ENCODE assay signal across 14 cellular contexts in genomic region chr16:11676799-11677198, GRCh38. TPM values are rescaled to one million over a fixed set of nuclear protein-coding genes. Genes with fewer than 3 reads are reported as not detected.
DNase-seq lines count a peak whose midpoint lies in the region; ATAC-seq, FAIRE-seq and TF ChIP-seq lines count a peak whose summit lies in the region.
"Had no signal": no experiment of that assay in that cellular context is flagged by ENCODE, and none has a peak within 500 bp of the region (broad histone marks: within the 10 kb centered on the region; RNA-seq: fewer than 3 reads in every experiment).

No MANE protein-coding gene starts in this region.

- H3K4me3 ChIP-seq in kidney (ENCODE audit: low read length in 2 of 2) (no peak overlapping the region), subcutaneous abdominal adipose tissue (ENCODE audit: low read depth in 1 of 5, low read length in 5 of 5) (no peak overlapping the region)
- H3K4me3 ChIP-seq: tibial artery had no signal

- H3K27ac Mint-ChIP-seq in activated naive CD4-positive, alpha-beta T cell treated with anti-CD3 and anti-CD28 coated beads for 36 hours, result peak overlapping the region; percentile 38
- peak overlapping the region in 1 of 2 donors; percentile 54 for H3K27ac Mint-ChIP-seq in activated naive CD4-positive, alpha-beta T cell treated with anti-CD3 and anti-CD28 coated beads, Interleukin-2, amount 50 U/mL, for 72 hours
- peak overlapping the region; percentile 37 for H3K27ac Mint-ChIP-seq in activated CD8-positive, alpha-beta T cell treated with anti-CD3 and anti-CD28 coated beads, Interleukin-2, amount 10 ng/mL, durations not matched to agents 7 days and 5 days

- no peaks in the 10 kb centered on the region for H3K27me3 ChIP-seq in subcutaneous abdominal adipose tissue (ENCODE audit: control insufficient read depth in 5 of 5, insufficient read depth in 4 of 5, low read length in 5 of 5)
- H3K27me3 ChIP-seq: tibial artery had no signal

- peaks cover 16% of the 10 kb centered on the region for H3K36me3 Mint-ChIP-seq in activated naive CD4-positive, alpha-beta T cell treated with anti-CD3 and anti-CD28 coated beads for 36 hours (ENCODE audit: low read depth)
- H3K36me3 Mint-ChIP-seq in activated naive CD4-positive, alpha-beta T cell treated with anti-CD3 and anti-CD28 coated beads, Interleukin-2, amount 50 U/mL, for 72 hours, result no peaks in the 10 kb centered on the region
- H3K36me3 Mint-ChIP-seq in activated CD8-positive, alpha-beta T cell treated with anti-CD3 and anti-CD28 coated beads, Interleukin-2, amount 10 ng/mL, durations not matched to agents 7 days and 5 days (ENCODE audit: low read depth), result peaks cover 55% of the 10 kb centered on the region

- POLR2A ChIA-PET in activated CD8-positive, alpha-beta T cell treated with anti-CD3 and anti-CD28 coated beads, Interleukin-2, amount 10 ng/mL, durations not matched to agents 7 days and 5 days (lab: Charles Lee), result interaction anchor here (1.0 kb wide), 1 partner anchor 9 kb away, joined by 3 read pairs; no protein-coding TSS in a partner anchor

- H3K9me3 ChIP-seq in kidney (ENCODE audit: control insufficient read depth in 1 of 2, low read length in 2 of 2), result no peaks in the 10 kb centered on the region
- H3K9me3 ChIP-seq in subcutaneous abdominal adipose tissue (ENCODE audit: control insufficient read depth in 5 of 5, low read length in 5 of 5), result no peaks in the 10 kb centered on the region
- H3K9me3 ChIP-seq: tibial artery had no signal

- no peak for DNase-seq in activated naive CD4-positive, alpha-beta T cell treated with anti-CD3 and anti-CD28 coated beads for 36 hours
- no peak for DNase-seq in activated naive CD4-positive, alpha-beta T cell treated with anti-CD3 and anti-CD28 coated beads, Interleukin-2, amount 50 U/mL, for 72 hours (ENCODE audit: low spot score in 2 of 2)
- DNase-seq in activated CD8-positive, alpha-beta T cell treated with anti-CD3 and anti-CD28 coated beads, Interleukin-2, amount 10 ng/mL, durations not matched to agents 7 days and 5 days, result no peak
- DNase-seq in kidney (no peak), NCI-H1930 (lab: John Stamatoyannopoulos, UW) (no peak), GM19238 (ENCODE audit: insufficient read length, low spot score) (no peak)
- DNase-seq: effector CD8-positive, alpha-beta T cell; midbrain; NCI-H2171 treated with DMSO at 0.1 percent for 48 hours had no signal

- H3K9ac ChIP-seq in kidney (ENCODE audit: low read length in 2 of 2), result peak overlapping the region in 1 of 2 donors; percentile 44
- H3K9ac ChIP-seq in subcutaneous abdominal adipose tissue (ENCODE audit: low read length in 5 of 5), result no peak overlapping the region

- H3K27ac ChIP-seq in kidney (ENCODE audit: low read depth in 2 of 2, low read length in 2 of 2) (peak overlapping the region; percentile 68 to 72), subcutaneous abdominal adipose tissue (ENCODE audit: low read depth, low read length) (peak overlapping the region; percentile 41)

- TF ChIP-seq CTCF in kidney (IDR thresholded peaks at IDR 0.05; ENCODE audit: borderline replicate concordance, extremely low read depth, insufficient read depth), result no peak

- no peak overlapping the region for H3K4me3 Mint-ChIP-seq in activated naive CD4-positive, alpha-beta T cell treated with anti-CD3 and anti-CD28 coated beads for 36 hours
- no peak overlapping the region for H3K4me3 Mint-ChIP-seq in activated CD8-positive, alpha-beta T cell treated with anti-CD3 and anti-CD28 coated beads, Interleukin-2, amount 10 ng/mL, durations not matched to agents 7 days and 5 days

- H3K36me3 ChIP-seq in kidney (ENCODE audit: control insufficient read depth in 1 of 2, insufficient read depth in 2 of 2, low read length in 2 of 2) (peaks cover 5 to 29% of the 10 kb centered on the region in 2 donors), subcutaneous abdominal adipose tissue (ENCODE audit: control insufficient read depth in 5 of 5, insufficient read depth in 5 of 5, low read length in 5 of 5) (peaks cover 3 to 68% (median 59%) of the 10 kb centered on the region in 5 donors)

- peaks cover 74% of the 10 kb centered on the region for H3K4me1 Mint-ChIP-seq in activated naive CD4-positive, alpha-beta T cell treated with anti-CD3 and anti-CD28 coated beads for 36 hours (ENCODE audit: low read depth)
- peaks cover 82% of the 10 kb centered on the region for H3K4me1 Mint-ChIP-seq in activated CD8-positive, alpha-beta T cell treated with anti-CD3 and anti-CD28 coated beads, Interleukin-2, amount 10 ng/mL, durations not matched to agents 7 days and 5 days (ENCODE audit: low read depth)

- no peak for FAIRE-seq in kidney (lab: Jason Lieb, UNC)
- FAIRE-seq: GM12892 had no signal

- no peaks in the 10 kb centered on the region for H3K27me3 Mint-ChIP-seq in activated naive CD4-positive, alpha-beta T cell treated with anti-CD3 and anti-CD28 coated beads for 36 hours (ENCODE audit: low read depth)
- H3K27me3 Mint-ChIP-seq in activated CD8-positive, alpha-beta T cell treated with anti-CD3 and anti-CD28 coated beads, Interleukin-2, amount 10 ng/mL, durations not matched to agents 7 days and 5 days (ENCODE audit: low read depth), result no peaks in the 10 kb centered on the region

- intact Hi-C loops in activated naive CD4-positive, alpha-beta T cell treated with anti-CD3 and anti-CD28 coated beads for 36 hours (cut with micrococcal nuclease), result no loop called here
- intact Hi-C loops in kidney (cut with DNase I), result no loop called here

- ATAC-seq in activated naive CD4-positive, alpha-beta T cell treated with anti-CD3 and anti-CD28 coated beads, Interleukin-2, amount 50 U/mL, for 72 hours, result no peak
- ATAC-seq in activated CD8-positive, alpha-beta T cell treated with anti-CD3 and anti-CD28 coated beads, Interleukin-2, amount 10 ng/mL, durations not matched to agents 7 days and 5 days, result no peak
- ATAC-seq in HG03196 (IDR thresholded peaks at IDR 0.05; ENCODE audit: unreplicated experiment), result no peak
- ATAC-seq: Panc1 had no signal

- no peaks in the 10 kb centered on the region for H3K9me3 Mint-ChIP-seq in activated naive CD4-positive, alpha-beta T cell treated with anti-CD3 and anti-CD28 coated beads for 36 hours
- no peaks in the 10 kb centered on the region for H3K9me3 Mint-ChIP-seq in activated naive CD4-positive, alpha-beta T cell treated with anti-CD3 and anti-CD28 coated beads, Interleukin-2, amount 50 U/mL, for 72 hours
- no peaks in the 10 kb centered on the region for H3K9me3 Mint-ChIP-seq in activated CD8-positive, alpha-beta T cell treated with anti-CD3 and anti-CD28 coated beads, Interleukin-2, amount 10 ng/mL, durations not matched to agents 7 days and 5 days (ENCODE audit: insufficient read depth)

- CTCF ChIA-PET in activated naive CD4-positive, alpha-beta T cell treated with anti-CD3 and anti-CD28 coated beads for 36 hours (lab: Charles Lee), result no interaction called here
- CTCF ChIA-PET in activated CD8-positive, alpha-beta T cell treated with anti-CD3 and anti-CD28 coated beads, Interleukin-2, amount 10 ng/mL, durations not matched to agents 7 days and 5 days (lab: Charles Lee), result interaction anchor here (1.1 kb wide), 1 partner anchor 39 kb away, joined by 3 read pairs; no protein-coding TSS in a partner anchor

- H3K4me1 ChIP-seq in kidney (ENCODE audit: control insufficient read depth in 1 of 2, insufficient read depth in 1 of 2, low read depth in 1 of 2, low read length in 2 of 2) (peaks cover 23 to 54% of the 10 kb centered on the region in 2 donors), subcutaneous abdominal adipose tissue (ENCODE audit: control insufficient read depth in 5 of 5, insufficient read depth in 5 of 5, low read length in 5 of 5) (peaks cover 9 to 81% (median 60%) of the 10 kb centered on the region in 5 donors)

RNA-seq across cellular contexts. Expression of gene SNN, which starts 8.5 kb away (rescaled TPM):
- total RNA-seq in activated naive CD4-positive, alpha-beta T cell treated with anti-CD3 and anti-CD28 coated beads for 36 hours, result 10 to 100 TPM; 12.0 to 13.6 TPM
- 10 to 100 TPM; 11.0 to 14.4 TPM for total RNA-seq in activated naive CD4-positive, alpha-beta T cell treated with anti-CD3 and anti-CD28 coated beads, Interleukin-2, amount 50 U/mL, for 72 hours
- 10 to 100 TPM; 27.3 to 28.9 TPM for total RNA-seq in activated CD8-positive, alpha-beta T cell treated with anti-CD3 and anti-CD28 coated beads, Interleukin-2, amount 10 ng/mL, durations not matched to agents 7 days and 5 days
- total RNA-seq in kidney, result 21.9 TPM
- 16.6 TPM for polyA plus RNA-seq in kidney (ENCODE audit: insufficient read depth, low read depth, low replicate concordance)
